ENCODE assay signal across 18 cellular contexts in genomic region chr20:16539280-16539679, GRCh38. TPM values are rescaled to one million over a fixed set of nuclear protein-coding genes. Genes with fewer than 3 reads are reported as not detected.
DNase-seq lines count a peak whose midpoint lies in the region; ATAC-seq, FAIRE-seq and TF ChIP-seq lines count a peak whose summit lies in the region.
"Had no signal": no experiment of that assay in that cellular context is flagged by ENCODE, and none has a peak within 500 bp of the region (broad histone marks: within the 10 kb centered on the region; RNA-seq: fewer than 3 reads in every experiment).

No MANE protein-coding gene starts in this region.

- H2BK120ac ChIP-seq in IMR-90 (ENCODE audit: low read depth, low read length), result no peak overlapping the region

- no TSS peak for BruUV-seq in IMR-90 (replicated peaks; lab: Mats Ljungman, UMichigan)

- H3K9me3 ChIP-seq in IMR-90 (ENCODE audit: control insufficient read depth, insufficient read depth, low read length) (no peaks in the 10 kb centered on the region), uterus (no peaks in the 10 kb centered on the region)
- H3K9me3 ChIP-seq: SJCRH30 had no signal

- no peak overlapping the region for H3K4me3 ChIP-seq in IMR-90 (ENCODE audit: insufficient read depth, low read depth, low read length)
- H3K4me3 ChIP-seq in cardiac fibroblast (replicated peaks in 1 of 2; ENCODE audit: low read depth in 2 of 2, low read length in 2 of 2), result no peak overlapping the region
- H3K4me3 ChIP-seq in uterus, result no peak overlapping the region
- H3K4me3 ChIP-seq: SJCRH30 had no signal

- H3K36me3 ChIP-seq in IMR-90 (ENCODE audit: control insufficient read depth, insufficient read depth, low read length), result no peaks in the 10 kb centered on the region
- H3K36me3 ChIP-seq in uterus, result no peaks in the 10 kb centered on the region
- H3K36me3 ChIP-seq: SJCRH30 had no signal

- H2AK9ac ChIP-seq in IMR-90 (replicated peaks; ENCODE audit: low read depth, low read length, poor library complexity), result no peak overlapping the region

- H3K14ac ChIP-seq in IMR-90 (replicated peaks; ENCODE audit: low read depth, low read length), result no peak overlapping the region

- H3K23ac ChIP-seq in IMR-90 (ENCODE audit: low read depth, low read length), result no peak overlapping the region

- TF ChIP-seq CTCF in IMR-90 (conservative IDR thresholded peaks at IDR 0.05; ENCODE audit: low read depth, low read length) (no peak), cardiac fibroblast (IDR thresholded peaks at IDR 0.05; ENCODE audit: low read depth, low read length) (no peak), uterus (IDR thresholded peaks at IDR 0.05) (no peak)

- H2BK20ac ChIP-seq in IMR-90 (ENCODE audit: low read depth, low read length), result no peak overlapping the region

- no peak overlapping the region for H4K5ac ChIP-seq in IMR-90 (ENCODE audit: low read depth, low read length)

- no peak overlapping the region for H3K56ac ChIP-seq in IMR-90 (ENCODE audit: extremely low read depth, insufficient read depth, low read length)

- no peak overlapping the region for H2BK15ac ChIP-seq in IMR-90 (ENCODE audit: low read depth, low read length)

- no peak overlapping the region for H4K8ac ChIP-seq in IMR-90 (ENCODE audit: low read depth in 2 of 2, low read length in 2 of 2)

- 87% methylated on average over 3 of the region's 4 CpGs; no CpG with 5 or more reads in 1 of the 2 experiments for WGBS in IMR-90 (ENCODE audit: extremely low coverage in 2 of 2, insufficient read length in 1 of 2), 2 experiments

- H3K9ac ChIP-seq in IMR-90 (ENCODE audit: low read depth, low read length), result no peak overlapping the region

- no peak overlapping the region for H2BK5ac ChIP-seq in IMR-90 (ENCODE audit: low read depth, low read length, poor library complexity, severe bottlenecking)

- no peak for TF ChIP-seq RAD21 in IMR-90 (IDR thresholded peaks at IDR 0.05; ENCODE audit: low read length)

- H2AFZ ChIP-seq in IMR-90 (replicated peaks; ENCODE audit: low read length, poor library complexity), result no peak overlapping the region

- intact Hi-C loops in IMR-90 (cut with micrococcal nuclease) (no loop called here), uterus (cut with DNase I; ENCODE audit: low total_unique reads) (no loop called here)

- H3K27ac ChIP-seq in IMR-90 (ENCODE audit: insufficient read depth, low read length), result no peak overlapping the region
- H3K27ac ChIP-seq in uterus, result no peak overlapping the region
- H3K27ac ChIP-seq: C4-2B, SJCRH30 had no signal

- no peak for FAIRE-seq in urothelium cell line (lab: Jason Lieb, UNC)
- FAIRE-seq: H1 had no signal

- H3K27me3 ChIP-seq in IMR-90 (ENCODE audit: control insufficient read depth, insufficient read depth, low read length) (no peaks in the 10 kb centered on the region), uterus (no peaks in the 10 kb centered on the region)
- H3K27me3 ChIP-seq: SJCRH30 had no signal

- H3K4me2 ChIP-seq in IMR-90 (ENCODE audit: low read depth, low read length), result no peak overlapping the region

- POLR2A ChIA-PET in IMR-90 (lab: Charles Lee; ENCODE audit: unreplicated experiment), result no interaction called here

- H4K20me1 ChIP-seq in IMR-90 (ENCODE audit: insufficient read depth, low read length), result no peaks in the 10 kb centered on the region

- CTCF ChIA-PET in IMR-90 (lab: Yijun Ruan, JAX), result interaction anchor here (0.5 kb wide), 1 partner anchor 65 kb away, joined by 3 read pairs; no protein-coding TSS in a partner anchor

- H3K18ac ChIP-seq in IMR-90 (ENCODE audit: low read depth, low read length), result no peak overlapping the region

- H4K91ac ChIP-seq in IMR-90 (ENCODE audit: insufficient read depth, low read depth, low read length), result no peak overlapping the region

- H2AK5ac ChIP-seq in IMR-90 (ENCODE audit: low read depth, low read length), result no peak overlapping the region

- H3K9me1 ChIP-seq in IMR-90 (ENCODE audit: insufficient read depth, low read length), result peaks cover 7% of the 10 kb centered on the region; the same call in 1 of the 2 replicates

- dilution Hi-C loops in IMR-90 (cut with HindIII; ENCODE audit: low sequenced_read_pairs, unreplicated experiment), result no loop called here

- peaks cover 7 to 18% of the 10 kb centered on the region in 2 experiments; a peak in 3 of 4 replicates for H3K79me1 ChIP-seq in IMR-90 (ENCODE audit: low read depth in 1 of 2, low read length in 2 of 2)

- H3K4ac ChIP-seq in IMR-90 (ENCODE audit: low read depth, low read length), result no peak overlapping the region

- peak; percentile 9 for DNase-seq in IMR-90
- DNase-seq in cardiac fibroblast (ENCODE audit: low read depth in 2 of 2), result peak; percentile 12 to 41
- DNase-seq in iris pigment epithelial cell (ENCODE audit: low read depth), result peak; percentile 15
- DNase-seq in renal cortical epithelial cell (ENCODE audit: low read depth), result peak; percentile 30
- DNase-seq in urothelium cell line (ENCODE audit: low spot score), result no peak
- no peak for DNase-seq in uterus
- no peak for DNase-seq in NCI-H2227 (lab: John Stamatoyannopoulos, UW; ENCODE audit: unreplicated experiment)
- DNase-seq in SHP77 (lab: John Stamatoyannopoulos, UW), result no peak
- DNase-seq: EL; MV-4-11; NCI-H1417; NCI-H187 treated with DMSO at 0.1 percent for 48 hours; NCI-H446 treated with DMSO at 0.1 percent for 48 hours; NK-92 treated with Interleukin-12 subunit alpha and Interleukin-12 subunit beta, amount 100 ng/mL, for 24 hours; RPMI8226; SJCRH30 had no signal

- H3K4me1 ChIP-seq in IMR-90 (ENCODE audit: control insufficient read depth, insufficient read depth, low read length), result peaks cover 6% of the 10 kb centered on the region; the same call in 1 of the 2 replicates
- no peaks in the 10 kb centered on the region for H3K4me1 ChIP-seq in uterus
- H3K4me1 ChIP-seq: SJCRH30 had no signal

- in situ Hi-C loops in IMR-90 (cut with MboI; ENCODE audit: low sequenced_read_pairs), result no loop called here

- ATAC-seq in IMR-90 (ENCODE audit: low read depth), result no peak

- TF ChIP-seq POLR2A in IMR-90 (IDR thresholded peaks at IDR 0.05; ENCODE audit: low read depth, low read length), result no peak
- no peak for TF ChIP-seq POLR2A in uterus (IDR thresholded peaks at IDR 0.05)

TF ChIP-seq in IMR-90, 13 proteins besides CTCF, POLR2A, EP300 and RAD21:
- TF ChIP-seq RFX5 (IDR thresholded peaks at IDR 0.05; ENCODE audit: low read depth, low read length) (no peak), FOS (IDR thresholded peaks at IDR 0.05; ENCODE audit: low read depth, low read length) (no peak), MAFK (IDR thresholded peaks at IDR 0.05; ENCODE audit: low read depth, low read length) (no peak), BHLHE40 (IDR thresholded peaks at IDR 0.05; ENCODE audit: low read depth, low read length) (no peak), MAZ (IDR thresholded peaks at IDR 0.05; ENCODE audit: borderline replicate concordance, low read depth, low read length) (no peak)

RNA-seq across cellular contexts. Expression of gene KIF16B, which starts 34.0 kb away (rescaled TPM):
- total RNA-seq in IMR-90 (2012; rRNA removed) (10.0 and 10.6 TPM in 2 replicates), renal cortical epithelial cell (9.6 and 18.6 TPM in 2 replicates), uterus (10 to 100 TPM in 3 of 4 donors, 1 to 10 TPM in 1; 8.7 to 20.6 (median 16.6) TPM)
- polyA plus RNA-seq in IMR-90 (2012; rRNA removed), result 3.3 and 4.7 TPM in 2 replicates
- polyA plus RNA-seq in IMR-90 (2012; cell fraction: cytosol; rRNA removed), result 1.5 and 2.0 TPM in 2 replicates
- polyA plus RNA-seq in IMR-90 (2012; cell fraction: nucleus; rRNA removed; ENCODE audit: low replicate concordance), result 3.1 and 10.6 TPM in 2 replicates

Comparison
In these comparisons a context has a peak if more than half of its experiments do, and no peak if none do; other contexts are left out.
1. DNase-seq: peak in IMR-90 (single experiment), cardiac fibroblast (2 of 2), iris pigment epithelial cell (single experiment) and renal cortical epithelial cell (single experiment); none in urothelium cell line (single experiment), uterus (0 of 2), NCI-H2227 (single experiment) and SHP77 (0 of 2).